Comparison of ENCODE assay signal across 8 cellular contexts in genomic region chr5:138754699-138755057, GRCh38. TPM values are rescaled to one million over a fixed set of nuclear protein-coding genes. Genes with fewer than 3 reads are reported as not detected.
DNase-seq lines count a peak whose midpoint lies in the region; ATAC-seq and TF ChIP-seq lines count a peak whose summit lies in the region.

No MANE protein-coding gene starts in this region.

- no peaks in the 10 kb centered on the region for H3K27me3 ChIP-seq in H7 (ENCODE audit: control insufficient read depth, insufficient read depth, low read length)
- H3K27me3 ChIP-seq in skeletal muscle tissue (ENCODE audit: control insufficient read depth in 3 of 3, insufficient read depth in 3 of 3, low read length in 3 of 3), result no peaks in the 10 kb centered on the region

- H3K4me1 ChIP-seq in skeletal muscle tissue (ENCODE audit: control insufficient read depth in 3 of 3, insufficient read depth in 3 of 3, low read length in 3 of 3), result peaks cover 17 to 24% (median 24%) of the 10 kb centered on the region in 3 donors

- H3K4me3 Mint-ChIP-seq in glutamatergic neuron (ENCODE audit: unreplicated experiment), result peak overlapping the region; percentile 96

- H3K9me3 Mint-ChIP-seq in glutamatergic neuron (ENCODE audit: unreplicated experiment), result peaks cover 26% of the 10 kb centered on the region

- H3K4me1 Mint-ChIP-seq in glutamatergic neuron (ENCODE audit: low read depth, unreplicated experiment), result peaks cover 20% of the 10 kb centered on the region

- H3K4me3 ChIP-seq in H7 (ENCODE audit: insufficient read depth, low read depth, low read length) (peak overlapping the region; percentile 85; the same call in 1 of the 2 replicates), WI38 (ENCODE audit: low read depth, low read length) (peak overlapping the region; percentile 92), skeletal muscle tissue (ENCODE audit: low read length in 3 of 3) (peak overlapping the region; percentile 85 to 86 (median 86))

- H3K36me3 ChIP-seq in H7 (replicated peaks; ENCODE audit: control insufficient read depth, insufficient read depth, low read length) (peaks cover 2% of the 10 kb centered on the region), skeletal muscle tissue (ENCODE audit: control insufficient read depth in 3 of 3, insufficient read depth in 3 of 3, low read length in 3 of 3) (peaks cover 2 to 9% (median 3%) of the 10 kb centered on the region in 3 donors)

- no peak for TF ChIP-seq CTCF in WI38 (IDR thresholded peaks at IDR 0.05; ENCODE audit: low read depth, low read length)
- no peak for TF ChIP-seq CTCF in glutamatergic neuron (IDR thresholded peaks at IDR 0.05; ENCODE audit: partially characterized antibody, unreplicated experiment)

- H3K9me3 ChIP-seq in skeletal muscle tissue (ENCODE audit: control insufficient read depth in 3 of 3, low read length in 3 of 3), result no peaks in the 10 kb centered on the region

- ATAC-seq in HG02852 (IDR thresholded peaks at IDR 0.05; ENCODE audit: unreplicated experiment), result no peak

- peak overlapping the region; percentile 74 for H3K27ac Mint-ChIP-seq in glutamatergic neuron (ENCODE audit: unreplicated experiment)

- peaks cover 27% of the 10 kb centered on the region for H3K36me3 Mint-ChIP-seq in glutamatergic neuron (ENCODE audit: unreplicated experiment)

- H3K27ac ChIP-seq in skeletal muscle tissue (ENCODE audit: low read depth, low read length), result peak overlapping the region; percentile 98

- no peak for DNase-seq in H7
- DNase-seq in glutamatergic neuron, result no peak
- DNase-seq in D341Med (ENCODE audit: low spot score), result no peak
- DNase-seq in activated naive CD4-positive, alpha-beta T cell treated with anti-CD3 and anti-CD28 coated beads, Interleukin-2, amount 50 U/mL, for 16 hours, result no peak
- DNase-seq in NCI-H1105 (lab: John Stamatoyannopoulos, UW), result no peak

- H3K9ac ChIP-seq in skeletal muscle tissue (ENCODE audit: low read depth in 1 of 3, low read length in 3 of 3), result peak overlapping the region; percentile 1 to 92 (median 90)

- H3K27me3 Mint-ChIP-seq in glutamatergic neuron (ENCODE audit: unreplicated experiment), result peaks cover 10% of the 10 kb centered on the region

RNA-seq across cellular contexts. Expression of gene CTNNA1, which starts 1.5 kb away (rescaled TPM):
- 352 and 397 TPM in 2 replicates for total RNA-seq in H7 (2014; rRNA removed; shearing (Covaris generic))
- total RNA-seq in glutamatergic neuron (ENCODE audit: unreplicated experiment) (598 TPM), skeletal muscle tissue (375 TPM)
